8 cellular contexts compared by ENCODE assay signal in the genomic region with DNA sequence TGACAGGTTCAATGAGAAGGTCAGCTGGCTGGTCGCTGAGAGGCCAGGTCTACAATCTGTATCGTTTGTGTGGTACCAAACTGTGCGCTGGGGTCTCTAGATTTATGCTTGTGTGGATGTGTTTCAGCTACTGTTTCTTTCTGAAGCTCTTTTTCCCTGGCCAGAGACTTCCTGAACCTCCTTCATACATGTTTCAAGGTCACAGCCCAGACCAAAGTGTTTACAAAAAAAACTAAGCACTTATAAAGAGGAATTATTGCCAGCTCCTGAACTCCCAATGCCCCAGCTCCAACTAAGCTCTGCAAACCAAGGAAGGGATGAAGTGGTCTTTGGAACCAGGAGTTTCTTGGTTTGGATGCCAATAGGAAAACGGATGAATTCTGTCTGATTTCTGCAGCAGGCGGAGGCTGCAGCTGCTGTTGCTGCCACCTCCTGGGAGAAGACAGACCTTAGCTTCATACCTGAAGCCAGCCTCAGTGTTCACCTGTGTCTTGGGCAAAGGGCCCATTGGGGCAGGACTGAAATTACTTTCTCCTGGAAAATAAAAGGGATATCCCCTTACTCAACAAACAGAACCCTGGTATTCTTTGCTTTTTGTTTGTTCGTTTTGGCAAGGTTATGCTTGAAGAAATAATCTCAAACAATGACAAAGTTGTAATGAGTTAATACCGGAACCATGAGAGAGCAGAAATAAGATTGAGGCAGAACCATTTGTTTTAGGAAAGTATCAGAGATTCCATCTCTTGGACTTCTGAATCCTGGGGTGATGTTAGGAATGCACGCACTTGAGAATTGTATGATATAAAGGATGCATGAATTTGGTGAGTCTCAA. TPM values are rescaled to one million over a fixed set of nuclear protein-coding genes. Genes with fewer than 3 reads are reported as not detected.
DNase-seq lines count a peak whose midpoint lies in the region; ATAC-seq and TF ChIP-seq lines count a peak whose summit lies in the region.

No MANE protein-coding gene starts in this region.

- peaks cover 4% of the 10 kb centered on the region for H3K27me3 Mint-ChIP-seq in activated naive CD4-positive, alpha-beta T cell treated with anti-CD3 and anti-CD28 coated beads, Interleukin-2, amount 10 ng/mL, durations not matched to agents 7 days and 5 days
- H3K27me3 Mint-ChIP-seq in type B pancreatic cell: no peaks in the 10 kb centered on the region

- H3K9me3 ChIP-seq in sigmoid colon: peaks cover 0 to 6% (median 0%) of the 10 kb centered on the region in 4 donors

- H3K4me3 Mint-ChIP-seq in activated naive CD4-positive, alpha-beta T cell treated with anti-CD3 and anti-CD28 coated beads, Interleukin-2, amount 10 ng/mL, durations not matched to agents 7 days and 5 days: no peak overlapping the region
- H3K4me3 Mint-ChIP-seq in type B pancreatic cell: no peak overlapping the region

- H3K36me3 ChIP-seq in sigmoid colon: no peaks in the 10 kb centered on the region

- WGBS in sigmoid colon, 2 donors: 69 to 80% methylated on average over 8 of the region's 8 CpGs

- TF ChIP-seq CTCF in type B pancreatic cell (conservative IDR thresholded peaks at IDR 0.05): peak; percentile 39
- TF ChIP-seq CTCF in sigmoid colon (IDR thresholded peaks at IDR 0.05): peak in 2 of 4 experiments; percentile 22 to 39

- ATAC-seq in GM18520 (IDR thresholded peaks at IDR 0.05; ENCODE audit: unreplicated experiment) (no peak), GM19023 (IDR thresholded peaks at IDR 0.05; ENCODE audit: unreplicated experiment) (no peak)

- TF ChIP-seq POLR2A in sigmoid colon (IDR thresholded peaks at IDR 0.05): no peak

- H3K27me3 ChIP-seq in sigmoid colon: no peaks in the 10 kb centered on the region

- intact Hi-C loops in sigmoid colon (cut with DNase I): no loop called here

- H3K4me3 ChIP-seq in sigmoid colon: no peak overlapping the region

- no peak for TF ChIP-seq EP300 in sigmoid colon (IDR thresholded peaks at IDR 0.05)

- no peaks in the 10 kb centered on the region for H3K4me1 Mint-ChIP-seq in activated naive CD4-positive, alpha-beta T cell treated with anti-CD3 and anti-CD28 coated beads, Interleukin-2, amount 10 ng/mL, durations not matched to agents 7 days and 5 days
- H3K4me1 Mint-ChIP-seq in type B pancreatic cell (ENCODE audit: unreplicated experiment): no peaks in the 10 kb centered on the region

- CTCF ChIA-PET in activated naive CD4-positive, alpha-beta T cell treated with anti-CD3 and anti-CD28 coated beads, Interleukin-2, amount 10 ng/mL, durations not matched to agents 7 days and 5 days (lab: Charles Lee): interaction anchor here (0.9 to 3.1 kb wide), 9 partner anchors 11 to 261 kb away, joined by 3 to 11 read pairs (median 3); no protein-coding TSS in a partner anchor

- H3K36me3 Mint-ChIP-seq in activated naive CD4-positive, alpha-beta T cell treated with anti-CD3 and anti-CD28 coated beads, Interleukin-2, amount 10 ng/mL, durations not matched to agents 7 days and 5 days: no peaks in the 10 kb centered on the region
- H3K36me3 Mint-ChIP-seq in type B pancreatic cell: no peaks in the 10 kb centered on the region

- H3K4me1 ChIP-seq in sigmoid colon: peaks cover 0 to 9% (median 4%) of the 10 kb centered on the region in 4 donors

- no peak overlapping the region for H3K27ac ChIP-seq in sigmoid colon

- no peak overlapping the region for H3K27ac Mint-ChIP-seq in activated naive CD4-positive, alpha-beta T cell treated with anti-CD3 and anti-CD28 coated beads, Interleukin-2, amount 10 ng/mL, durations not matched to agents 7 days and 5 days
- H3K27ac Mint-ChIP-seq in type B pancreatic cell: no peak overlapping the region

- peaks cover 21% of the 10 kb centered on the region for H3K9me3 Mint-ChIP-seq in activated naive CD4-positive, alpha-beta T cell treated with anti-CD3 and anti-CD28 coated beads, Interleukin-2, amount 10 ng/mL, durations not matched to agents 7 days and 5 days
- no peaks in the 10 kb centered on the region for H3K9me3 Mint-ChIP-seq in type B pancreatic cell

- DNase-seq in DMS53 (lab: John Stamatoyannopoulos, UW): peak; percentile 77
- DNase-seq in M059J (ENCODE audit: low read depth): peak; percentile 41
- DNase-seq in activated naive CD4-positive, alpha-beta T cell treated with anti-CD3 and anti-CD28 coated beads, Interleukin-2, amount 10 ng/mL, durations not matched to agents 7 days and 5 days: peak; percentile 44
- DNase-seq in iPS-NIHi7 (ENCODE audit: extremely low spot score): peak; percentile 78
- DNase-seq in type B pancreatic cell (ENCODE audit: extremely low spot score, unreplicated experiment): no peak
- no peak for DNase-seq in sigmoid colon

RNA-seq across cellular contexts. Expression of a gene that starts 24.6 kb away (rescaled TPM):
- 26.5 and 32.0 TPM in 2 replicates for total RNA-seq in M059J (2014; rRNA removed; shearing (Covaris generic))
- total RNA-seq in type B pancreatic cell (ENCODE audit: low replicate concordance): 39.1 and 47.7 TPM in 2 replicates
- 10 to 100 TPM; 48.2 to 68.1 (median 61.0) TPM for total RNA-seq in sigmoid colon
- polyA plus RNA-seq in sigmoid colon: 10 to 100 TPM in 1 of 3 donors, 1 to 10 TPM in 2; 6.6 to 11.8 (median 9.9) TPM

Comparison
In these comparisons a context has a peak if more than half of its experiments do, and no peak if none do; other contexts are left out.
1. DNase-seq: peak in DMS53 (single experiment), M059J (single experiment), activated naive CD4-positive, alpha-beta T cell treated with anti-CD3 and anti-CD28 coated beads, Interleukin-2, amount 10 ng/mL, durations not matched to agents 7 days and 5 days (single experiment) and iPS-NIHi7 (single experiment); none in type B pancreatic cell (single experiment) and sigmoid colon (single experiment).